ENCODE assay signal across 20 cellular contexts in the genomic region with DNA sequence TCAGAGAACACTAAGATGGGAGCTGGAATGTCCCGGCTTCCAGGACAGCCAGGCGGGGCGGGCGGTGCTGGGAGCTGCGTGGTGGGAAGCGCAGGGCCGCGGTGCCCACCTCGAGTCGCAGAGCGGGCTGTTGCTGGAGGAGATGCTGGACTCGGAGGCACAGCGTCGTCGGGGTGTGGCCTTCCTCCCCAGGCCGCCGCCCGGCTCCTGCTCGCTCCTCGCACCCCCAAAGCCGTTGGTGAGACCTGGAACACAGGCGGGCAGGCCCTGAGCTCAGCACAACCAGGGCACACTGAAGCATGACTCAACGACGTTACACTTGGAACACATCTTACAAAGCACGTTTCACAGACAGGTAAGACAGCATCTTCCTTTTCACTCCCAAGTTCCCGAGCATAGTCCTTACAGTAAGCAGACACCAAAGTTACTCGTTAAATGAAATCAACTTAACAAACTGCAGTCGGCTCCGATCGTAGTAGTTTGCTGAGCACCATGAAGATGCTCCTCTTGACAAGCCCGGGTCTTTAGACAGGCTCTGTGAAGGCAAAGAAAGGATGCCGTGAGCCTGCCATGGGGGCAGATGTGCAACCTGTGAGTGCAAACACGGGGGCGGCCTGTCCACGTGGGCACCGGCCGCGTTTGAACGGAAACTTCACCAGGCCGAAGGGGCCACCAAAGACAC. TPM values are rescaled to one million over a fixed set of nuclear protein-coding genes. Genes with fewer than 3 reads are reported as not detected.
DNase-seq lines count a peak whose midpoint lies in the region; ATAC-seq and TF ChIP-seq lines count a peak whose summit lies in the region.
"Had no signal": no experiment of that assay in that cellular context is flagged by ENCODE, and none has a peak within 500 bp of the region (broad histone marks: within the 10 kb centered on the region; RNA-seq: fewer than 3 reads in every experiment).

No MANE protein-coding gene starts in this region.

- H3K27ac ChIP-seq in HEK293 (ENCODE audit: extremely low read depth, low read depth, low read length) (no peak overlapping the region), foreskin keratinocyte (no peak overlapping the region)
- H3K27ac ChIP-seq: 22Rv1, HL-60, KMS-11 had no signal

- CTCF ChIA-PET in activated CD4-positive, alpha-beta T cell treated with anti-CD3 and anti-CD28 coated beads, Interleukin-2, amount 10 ng/mL, durations not matched to agents 7 days and 5 days (lab: Charles Lee) = interaction anchor here (0.7 kb wide), 1 partner anchor 91 kb away, joined by 3 read pairs; no protein-coding TSS in a partner anchor
- CTCF ChIA-PET in HEK293 (lab: Yijun Ruan, JAX) = interaction anchor here (0.6 to 0.8 kb wide), 2 partner anchors 10 to 21 kb away, joined by 3 read pairs; no protein-coding TSS in a partner anchor

- no peaks in the 10 kb centered on the region for H3K27me3 ChIP-seq in foreskin keratinocyte

- H3K27ac Mint-ChIP-seq in activated CD4-positive, alpha-beta T cell treated with anti-CD3 and anti-CD28 coated beads, Interleukin-2, amount 10 ng/mL, durations not matched to agents 7 days and 5 days = peak overlapping the region; percentile 31
- H3K27ac Mint-ChIP-seq in stimulated activated effector memory CD8-positive, alpha-beta T cell treated with anti-CD3 and anti-CD28 coated beads, Interleukin-12 subunit alpha, Interleukin-12 subunit beta, amount 100 ng/mL, for 72 hours = peak overlapping the region; percentile 6
- no peak overlapping the region for H3K27ac Mint-ChIP-seq in endothelial cell (ENCODE audit: unreplicated experiment)
- H3K27ac Mint-ChIP-seq: CD4-positive, alpha-beta T cell had no signal

- H3K36me3 Mint-ChIP-seq in activated CD4-positive, alpha-beta T cell treated with anti-CD3 and anti-CD28 coated beads, Interleukin-2, amount 10 ng/mL, durations not matched to agents 7 days and 5 days (ENCODE audit: low read depth) = peaks cover 26% of the 10 kb centered on the region
- H3K36me3 Mint-ChIP-seq in stimulated activated effector memory CD8-positive, alpha-beta T cell treated with anti-CD3 and anti-CD28 coated beads, Interleukin-12 subunit alpha, Interleukin-12 subunit beta, amount 100 ng/mL, for 72 hours = peaks cover 75% of the 10 kb centered on the region
- peaks cover 22% of the 10 kb centered on the region for H3K36me3 Mint-ChIP-seq in endothelial cell (ENCODE audit: low read depth, unreplicated experiment)

- peaks cover 7 to 90% of the 10 kb centered on the region in 2 experiments for H3K36me3 ChIP-seq in HEK293 (ENCODE audit: control insufficient read depth in 2 of 2, insufficient read depth in 1 of 2, low read length in 2 of 2)

- no peaks in the 10 kb centered on the region for H3K27me3 Mint-ChIP-seq in activated CD4-positive, alpha-beta T cell treated with anti-CD3 and anti-CD28 coated beads, Interleukin-2, amount 10 ng/mL, durations not matched to agents 7 days and 5 days
- peaks cover 3% of the 10 kb centered on the region for H3K27me3 Mint-ChIP-seq in endothelial cell (ENCODE audit: unreplicated experiment)
- H3K27me3 Mint-ChIP-seq: CD4-positive, alpha-beta T cell had no signal

- H3K4me1 ChIP-seq in HEK293 (ENCODE audit: control insufficient read depth, insufficient read depth, low read length) (no peaks in the 10 kb centered on the region), foreskin keratinocyte (peaks cover 2% of the 10 kb centered on the region)
- H3K4me1 ChIP-seq: Caco-2 had no signal

- POLR2A ChIA-PET in activated CD4-positive, alpha-beta T cell treated with anti-CD3 and anti-CD28 coated beads, Interleukin-2, amount 10 ng/mL, durations not matched to agents 7 days and 5 days (lab: Charles Lee) = no interaction called here
- POLR2A ChIA-PET in HEK293 (lab: Yijun Ruan, JAX) = no interaction called here

- peaks cover 16% of the 10 kb centered on the region for H3K4me1 Mint-ChIP-seq in activated CD4-positive, alpha-beta T cell treated with anti-CD3 and anti-CD28 coated beads, Interleukin-2, amount 10 ng/mL, durations not matched to agents 7 days and 5 days
- H3K4me1 Mint-ChIP-seq in stimulated activated effector memory CD8-positive, alpha-beta T cell treated with anti-CD3 and anti-CD28 coated beads, Interleukin-12 subunit alpha, Interleukin-12 subunit beta, amount 100 ng/mL, for 72 hours = peaks cover 18% of the 10 kb centered on the region
- H3K4me1 Mint-ChIP-seq in endothelial cell (ENCODE audit: unreplicated experiment) = no peaks in the 10 kb centered on the region

- TF ChIP-seq CTCF in HEK293 (tag by site-specific recombination; IDR thresholded peaks at IDR 0.05) (no peak), foreskin keratinocyte (conservative IDR thresholded peaks at IDR 0.05) (no peak), endothelial cell (IDR thresholded peaks at IDR 0.05; ENCODE audit: unreplicated experiment) (no peak)

- no peaks in the 10 kb centered on the region for H3K9me3 Mint-ChIP-seq in activated CD4-positive, alpha-beta T cell treated with anti-CD3 and anti-CD28 coated beads, Interleukin-2, amount 10 ng/mL, durations not matched to agents 7 days and 5 days
- H3K9me3 Mint-ChIP-seq in stimulated activated effector memory CD8-positive, alpha-beta T cell treated with anti-CD3 and anti-CD28 coated beads, Interleukin-12 subunit alpha, Interleukin-12 subunit beta, amount 100 ng/mL, for 72 hours = no peaks in the 10 kb centered on the region
- H3K9me3 Mint-ChIP-seq in endothelial cell (ENCODE audit: unreplicated experiment) = no peaks in the 10 kb centered on the region
- H3K9me3 Mint-ChIP-seq: CD4-positive, alpha-beta T cell had no signal

- no peak overlapping the region for H3K4me3 Mint-ChIP-seq in activated CD4-positive, alpha-beta T cell treated with anti-CD3 and anti-CD28 coated beads, Interleukin-2, amount 10 ng/mL, durations not matched to agents 7 days and 5 days
- no peak overlapping the region for H3K4me3 Mint-ChIP-seq in stimulated activated effector memory CD8-positive, alpha-beta T cell treated with anti-CD3 and anti-CD28 coated beads, Interleukin-12 subunit alpha, Interleukin-12 subunit beta, amount 100 ng/mL, for 72 hours
- no peak overlapping the region for H3K4me3 Mint-ChIP-seq in endothelial cell (ENCODE audit: unreplicated experiment)
- H3K4me3 Mint-ChIP-seq: CD4-positive, alpha-beta T cell had no signal

- DNase-seq in activated CD4-positive, alpha-beta T cell treated with anti-CD3 and anti-CD28 coated beads, Interleukin-2, amount 10 ng/mL, durations not matched to agents 7 days and 5 days = no peak
- no peak for DNase-seq in activated CD4-positive, alpha-beta T cell treated with anti-CD3 and anti-CD28 coated beads, Interleukin-2, amount 50 U/mL, for 1 hour
- DNase-seq in foreskin keratinocyte (no peak), endothelial cell (ENCODE audit: low spot score) (no peak)
- no peak for DNase-seq in stimulated activated effector memory CD8-positive, alpha-beta T cell treated with anti-CD3 and anti-CD28 coated beads, Interleukin-12 subunit alpha, Interleukin-12 subunit beta, amount 100 ng/mL, for 72 hours (ENCODE audit: low spot score in 2 of 2)
- DNase-seq in activated CD8-positive, alpha-beta memory T cell treated with anti-CD3 and anti-CD28 coated beads for 24 hours = no peak
- DNase-seq: Caco-2; CD4-positive, alpha-beta T cell; GDM1; GOT3; NCI-H1417 treated with DMSO at 0.1 percent for 48 hours; NCI-H187 treated with DMSO at 0.1 percent for 48 hours; NCI-H345; NCI-H524 treated with DMSO at 0.1 percent for 48 hours; SIG-M5 had no signal

- H3K4me3 ChIP-seq in HEK293 (ENCODE audit: low read depth, low read length) = no peak overlapping the region

- H3K9me3 ChIP-seq in HEK293 (ENCODE audit: control insufficient read depth, insufficient read depth, low read depth, low read length) = no peaks in the 10 kb centered on the region
- H3K9me3 ChIP-seq: Caco-2 had no signal

- ATAC-seq in foreskin keratinocyte = peak; percentile 16
- ATAC-seq in stimulated activated effector memory CD8-positive, alpha-beta T cell treated with anti-CD3 and anti-CD28 coated beads, Interleukin-12 subunit alpha, Interleukin-12 subunit beta, amount 100 ng/mL, for 72 hours = no peak
- no peak for ATAC-seq in HG02763 (IDR thresholded peaks at IDR 0.05; ENCODE audit: unreplicated experiment)

TF ChIP-seq in HEK293, 187 proteins besides CTCF, POLR2A, EP300 and RAD21:
- TF ChIP-seq, protein P1, sequence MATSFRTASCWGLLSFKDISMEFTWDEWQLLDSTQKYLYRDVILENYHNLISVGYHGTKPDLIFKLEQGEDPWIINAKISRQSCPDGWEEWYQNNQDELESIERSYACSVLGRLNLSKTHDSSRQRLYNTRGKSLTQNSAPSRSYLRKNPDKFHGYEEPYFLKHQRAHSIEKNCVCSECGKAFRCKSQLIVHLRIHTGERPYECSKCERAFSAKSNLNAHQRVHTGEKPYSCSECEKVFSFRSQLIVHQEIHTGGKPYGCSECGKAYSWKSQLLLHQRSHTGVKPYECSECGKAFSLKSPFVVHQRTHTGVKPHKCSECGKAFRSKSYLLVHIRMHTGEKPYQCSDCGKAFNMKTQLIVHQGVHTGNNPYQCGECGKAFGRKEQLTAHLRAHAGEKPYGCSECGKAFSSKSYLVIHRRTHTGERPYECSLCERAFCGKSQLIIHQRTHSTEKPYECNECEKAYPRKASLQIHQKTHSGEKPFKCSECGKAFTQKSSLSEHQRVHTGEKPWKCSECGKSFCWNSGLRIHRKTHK (tag by site-specific recombination; IDR thresholded peaks at IDR 0.05) = no peak
- peak; percentile 15; the same call in 1 of the 2 replicates for TF ChIP-seq KLF8 (tag by site-specific recombination; IDR thresholded peaks at IDR 0.05)

RNA-seq across cellular contexts. Expression of gene BRD1, which starts 50.0 kb away (rescaled TPM):
- total RNA-seq in activated CD4-positive, alpha-beta T cell treated with anti-CD3 and anti-CD28 coated beads, Interleukin-2, amount 10 ng/mL, durations not matched to agents 7 days and 5 days = 10 to 100 TPM; 46.9 to 49.2 TPM
- total RNA-seq in foreskin keratinocyte (16.8 and 18.8 TPM in 2 replicates), endothelial cell (ENCODE audit: unreplicated experiment) (40.3 TPM)
- 7.6 and 8.5 TPM in 2 replicates for polyA plus RNA-seq in foreskin keratinocyte
